In the genomic region with DNA sequence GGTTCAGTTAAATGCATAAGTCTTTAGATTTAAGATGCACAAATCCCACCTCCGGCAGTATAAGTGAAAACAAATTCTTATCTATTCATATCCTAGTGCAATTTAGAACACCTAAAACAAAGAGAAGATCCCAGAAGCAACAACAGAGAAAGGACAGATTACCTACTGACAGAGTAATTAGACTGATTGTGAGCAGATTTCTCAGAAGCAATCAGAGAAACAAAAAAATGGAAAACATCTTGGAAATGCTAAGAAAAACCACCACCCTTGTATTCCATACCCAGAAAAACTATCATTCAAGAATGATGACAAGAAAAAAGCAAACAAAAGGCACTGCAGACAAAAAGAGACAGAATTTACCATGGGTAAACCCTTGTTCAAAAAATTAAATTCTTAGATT, we compare ENCODE assay signal across 19 cellular contexts. TPM values are rescaled to one million over a fixed set of nuclear protein-coding genes. Genes with fewer than 3 reads are reported as not detected.
DNase-seq lines count a peak whose midpoint lies in the region; ATAC-seq, FAIRE-seq and TF ChIP-seq lines count a peak whose summit lies in the region.
"Had no signal": no experiment of that assay in that cellular context is flagged by ENCODE, and none has a peak within 500 bp of the region (broad histone marks: within the 10 kb centered on the region; RNA-seq: fewer than 3 reads in every experiment).

No MANE protein-coding gene starts in this region.

- H3K79me2 ChIP-seq in MM.1S (ENCODE audit: low read length) = peaks cover 88% of the 10 kb centered on the region

- H4K20me1 ChIP-seq in MM.1S (ENCODE audit: insufficient read depth, low read length) = no peaks in the 10 kb centered on the region

- ATAC-seq in HG02623 (IDR thresholded peaks at IDR 0.05; ENCODE audit: unreplicated experiment) = no peak

- H3K27me3 ChIP-seq in MM.1S (replicated peaks; ENCODE audit: insufficient read depth, low read length) (no peaks in the 10 kb centered on the region), endodermal cell (ENCODE audit: control insufficient read depth, insufficient read depth, low read length, poor library complexity, severe bottlenecking) (no peaks in the 10 kb centered on the region), sigmoid colon (no peaks in the 10 kb centered on the region)

- 92% methylated on average over 1 of the region's 1 CpG; no CpG with 5 or more reads in 1 of the 2 experiments for WGBS in endodermal cell (ENCODE audit: insufficient coverage in 1 of 2, insufficient read length in 1 of 2), 2 experiments
- WGBS in sigmoid colon, 2 donors = 92 to 98% methylated on average over 1 of the region's 1 CpG

- peak overlapping the region; percentile 21 for H3K27ac Mint-ChIP-seq in endodermal cell

- H3K9me3 Mint-ChIP-seq in endodermal cell = no peaks in the 10 kb centered on the region

- H3K9me2 ChIP-seq in MM.1S (replicated peaks; ENCODE audit: insufficient read depth, low read length) = no peaks in the 10 kb centered on the region

- no peak for TF ChIP-seq EP300 in sigmoid colon (IDR thresholded peaks at IDR 0.05)

- H3K27ac ChIP-seq in MM.1S (ENCODE audit: low read length) = peak overlapping the region; percentile 94; the same call in 1 of the 2 replicates
- no peak overlapping the region for H3K27ac ChIP-seq in endodermal cell (ENCODE audit: low read depth, low read length)
- peak overlapping the region; percentile 48 to 100 (median 84) for H3K27ac ChIP-seq in sigmoid colon

- intact Hi-C loops in sigmoid colon (cut with DNase I) = loop anchor here (2.0 kb wide), 1 partner anchor 15 kb away; no protein-coding TSS in a partner anchor

- H3K9me3 ChIP-seq in MM.1S (replicated peaks; ENCODE audit: insufficient read depth, low read length) = no peaks in the 10 kb centered on the region
- no peaks in the 10 kb centered on the region for H3K9me3 ChIP-seq in endodermal cell (ENCODE audit: control insufficient read depth, low read length)
- H3K9me3 ChIP-seq in sigmoid colon = no peaks in the 10 kb centered on the region

- no peak overlapping the region for H3K4me3 Mint-ChIP-seq in endodermal cell
- H3K4me3 Mint-ChIP-seq: CD14-positive monocyte had no signal

- DNase-seq in H54 (ENCODE audit: insufficient read length, low spot score) (no peak), MM.1S (no peak), endodermal cell (no peak), sigmoid colon (no peak), germinal center (ENCODE audit: low spot score) (no peak), NCI-H1417 (lab: John Stamatoyannopoulos, UW) (no peak)
- DNase-seq in stimulated activated CD8-positive, alpha-beta memory T cell treated with anti-CD3 and anti-CD28 coated beads, Interleukin-4, amount 100 ng/mL, for 48 hours = no peak
- DNase-seq: DMS 273 treated with DMSO at 0.1 percent for 48 hours, GF-D8, H7, KBM-7, NCI-H1092 treated with DMSO at 0.1 percent for 48 hours, NCI-H187 treated with DMSO at 0.1 percent for 48 hours, NCI-H69, SHP77 treated with DMSO at 0.1 percent for 48 hours had no signal

- H3K4me3 ChIP-seq in MM.1S (ENCODE audit: low read length) (no peak overlapping the region), endodermal cell (ENCODE audit: low read length) (no peak overlapping the region), sigmoid colon (no peak overlapping the region)

- no peak overlapping the region for H3K4me2 ChIP-seq in MM.1S (ENCODE audit: low read depth, low read length)

- peak; percentile 67 for FAIRE-seq in H54 (lab: Jason Lieb, UNC)
- FAIRE-seq: GM12891, RCC 7860 had no signal

- TF ChIP-seq POLR2A in H54 (IDR thresholded peaks at IDR 0.05; ENCODE audit: low read depth, low read length) = no peak
- TF ChIP-seq POLR2A in sigmoid colon (IDR thresholded peaks at IDR 0.05) = no peak

- H3K36me3 ChIP-seq in MM.1S (replicated peaks; ENCODE audit: insufficient read depth, low read length) (peaks cover 7% of the 10 kb centered on the region; the same call in 1 of the 2 replicates), endodermal cell (ENCODE audit: control insufficient read depth, insufficient read depth, low read length) (peaks cover 20% of the 10 kb centered on the region), sigmoid colon (peaks cover 0 to 13% (median 2%) of the 10 kb centered on the region in 4 donors)

- peaks cover 23% of the 10 kb centered on the region for H3K4me1 Mint-ChIP-seq in endodermal cell

- peaks cover 8% of the 10 kb centered on the region for H3K36me3 Mint-ChIP-seq in endodermal cell (ENCODE audit: low read depth)

- no peak overlapping the region for H2AFZ ChIP-seq in MM.1S (ENCODE audit: low read length)

- peaks cover 40% of the 10 kb centered on the region for H3F3A ChIP-seq in MM.1S (ENCODE audit: insufficient read depth, low read length)

- TF ChIP-seq CTCF in MM.1S (IDR thresholded peaks at IDR 0.05; ENCODE audit: low read length) (no peak), endodermal cell (conservative IDR thresholded peaks at IDR 0.05) (no peak), sigmoid colon (IDR thresholded peaks at IDR 0.05) (no peak)

- H3K4me1 ChIP-seq in MM.1S (ENCODE audit: low read length) (peaks cover 67% of the 10 kb centered on the region), endodermal cell (ENCODE audit: control insufficient read depth, insufficient read depth, low read length) (peaks cover 8% of the 10 kb centered on the region), sigmoid colon (peaks cover 2 to 96% (median 73%) of the 10 kb centered on the region in 4 donors)

- H3K27me3 Mint-ChIP-seq in endodermal cell (ENCODE audit: insufficient read depth) = no peaks in the 10 kb centered on the region

- H3K9ac ChIP-seq in MM.1S (ENCODE audit: low read length) = no peak overlapping the region
- no peak overlapping the region for H3K9ac ChIP-seq in endodermal cell (ENCODE audit: extremely low read depth, low read length, poor library complexity, severe bottlenecking)

RNA-seq across cellular contexts. Expression of a gene that starts 47.6 kb away (rescaled TPM):
- total RNA-seq in endodermal cell (under 1 TPM in 1 of 2 donors, not detected in 1; 0.13 TPM), sigmoid colon (1 to 10 TPM; 6.1 to 10.0 (median 7.6) TPM)
- 0.18 TPM for polyA plus RNA-seq in endodermal cell (2013, experiment 1 of 2)
- polyA plus RNA-seq in endodermal cell (2013, experiment 2 of 2) = 0.46 TPM
- 10 to 100 TPM in 1 of 3 donors, 1 to 10 TPM in 2; 1.8 to 26.1 (median 6.7) TPM for polyA plus RNA-seq in sigmoid colon

RNA-seq across cellular contexts. Expression of a gene that starts 50.0 kb away (rescaled TPM):
- total RNA-seq in endodermal cell (100 to 1,000 TPM; 122 to 125 TPM), sigmoid colon (100 to 1,000 TPM; 247 to 569 (median 360) TPM)
- polyA plus RNA-seq in endodermal cell (2013, experiment 1 of 2) = 143 TPM
- polyA plus RNA-seq in endodermal cell (2013, experiment 2 of 2) = 130 TPM
- polyA plus RNA-seq in sigmoid colon = 10 to 100 TPM; 38.4 to 50.2 (median 49.2) TPM

Comparison
In these comparisons a context has a peak if more than half of its experiments do, and no peak if none do; other contexts are left out.
1. RNA of a gene that starts 47.6 kb away (total RNA-seq): 6.1 to 10.0 TPM in sigmoid colon; 0.13 TPM in endodermal cell; every median in the first group is over 4 times any median in the second.